11 cellular contexts compared by ENCODE assay signal in genomic region chr2:112691761-112692370, GRCh38. TPM values are rescaled to one million over a fixed set of nuclear protein-coding genes. Genes with fewer than 3 reads are reported as not detected.
DNase-seq lines count a peak whose midpoint lies in the region; ATAC-seq and TF ChIP-seq lines count a peak whose summit lies in the region.
"Had no signal": no experiment of that assay in that cellular context is flagged by ENCODE, and none has a peak within 500 bp of the region (broad histone marks: within the 10 kb centered on the region; RNA-seq: fewer than 3 reads in every experiment).

No MANE protein-coding gene starts in this region.

- H3K36me3 ChIP-seq in body of pancreas (replicated peaks in 1 of 2; ENCODE audit: insufficient read depth in 1 of 2, low read depth in 2 of 2), result no peaks in the 10 kb centered on the region
- H3K36me3 ChIP-seq: thyroid gland had no signal

- H3K4me1 Mint-ChIP-seq in activated T-helper 1 cell treated with anti-CD3 and anti-CD28 coated beads, Interleukin-12 subunit alpha, Interleukin-12 subunit beta, Interleukin-2, Interleukin-4 antibody, amounts not matched to agents 30 ng/mL and 10 ng/mL and 1 ng/mL, durations not matched to agents 14 hours and 24 hours and 36 hours (ENCODE audit: low read depth), result peaks cover 32% of the 10 kb centered on the region

- TF ChIP-seq CTCF in body of pancreas (IDR thresholded peaks at IDR 0.05), result no peak

- 43 to 56% methylated on average over 3 to 4 of the region's 4 CpGs for WGBS in body of pancreas, 2 donors

- H3K9me3 ChIP-seq in body of pancreas, result no peaks in the 10 kb centered on the region
- H3K9me3 ChIP-seq: thyroid gland had no signal

- H3K36me3 Mint-ChIP-seq in activated T-helper 1 cell treated with anti-CD3 and anti-CD28 coated beads, Interleukin-12 subunit alpha, Interleukin-12 subunit beta, Interleukin-2, Interleukin-4 antibody, amounts not matched to agents 30 ng/mL and 10 ng/mL and 1 ng/mL, durations not matched to agents 14 hours and 24 hours and 36 hours (ENCODE audit: low read depth), result no peaks in the 10 kb centered on the region

- H3K27ac Mint-ChIP-seq in activated T-helper 1 cell treated with anti-CD3 and anti-CD28 coated beads, Interleukin-12 subunit alpha, Interleukin-12 subunit beta, Interleukin-2, Interleukin-4 antibody, amounts not matched to agents 30 ng/mL and 10 ng/mL and 1 ng/mL, durations not matched to agents 14 hours and 24 hours and 36 hours, result peak overlapping the region; percentile 53

- DNase-seq in stimulated activated CD4-positive, alpha-beta T cell treated with anti-CD3 and anti-CD28 coated beads, Interleukin-1b, Interleukin-23, amount 100 ng/mL, for 48 hours, result peak; percentile 31
- DNase-seq in stimulated activated CD4-positive, alpha-beta T cell treated with anti-CD3 and anti-CD28 coated beads, Interleukin-12 subunit alpha, Interleukin-12 subunit beta, amount 100 ng/mL, for 4 hours, result no peak
- DNase-seq in activated T-helper 1 cell treated with anti-CD3 and anti-CD28 coated beads, Interleukin-12 subunit alpha, Interleukin-12 subunit beta, Interleukin-2, Interleukin-4 antibody, amounts not matched to agents 30 ng/mL and 10 ng/mL and 1 ng/mL, durations not matched to agents 14 hours and 24 hours and 36 hours (ENCODE audit: low spot score), result no peak
- DNase-seq in glomerular visceral epithelial cell (ENCODE audit: extremely low spot score) (peak; percentile 9), DMS53 (lab: John Stamatoyannopoulos, UW) (no peak), body of pancreas (no peak)
- DNase-seq: thyroid gland had no signal

- peak overlapping the region; percentile 41 for H3K4me3 Mint-ChIP-seq in activated T-helper 1 cell treated with anti-CD3 and anti-CD28 coated beads, Interleukin-12 subunit alpha, Interleukin-12 subunit beta, Interleukin-2, Interleukin-4 antibody, amounts not matched to agents 30 ng/mL and 10 ng/mL and 1 ng/mL, durations not matched to agents 14 hours and 24 hours and 36 hours

- peaks cover 7% of the 10 kb centered on the region for H3K4me1 ChIP-seq in body of pancreas

- H3K9me3 Mint-ChIP-seq in activated T-helper 1 cell treated with anti-CD3 and anti-CD28 coated beads, Interleukin-12 subunit alpha, Interleukin-12 subunit beta, Interleukin-2, Interleukin-4 antibody, amounts not matched to agents 30 ng/mL and 10 ng/mL and 1 ng/mL, durations not matched to agents 14 hours and 24 hours and 36 hours, result no peaks in the 10 kb centered on the region

- H3K4me3 ChIP-seq in body of pancreas, result no peak overlapping the region
- H3K4me3 ChIP-seq: thyroid gland had no signal

- TF ChIP-seq POLR2A in body of pancreas (IDR thresholded peaks at IDR 0.05), result no peak

- no peaks in the 10 kb centered on the region for H3K27me3 Mint-ChIP-seq in activated T-helper 1 cell treated with anti-CD3 and anti-CD28 coated beads, Interleukin-12 subunit alpha, Interleukin-12 subunit beta, Interleukin-2, Interleukin-4 antibody, amounts not matched to agents 30 ng/mL and 10 ng/mL and 1 ng/mL, durations not matched to agents 14 hours and 24 hours and 36 hours (ENCODE audit: insufficient read depth)

- intact Hi-C loops in activated T-helper 1 cell treated with anti-CD3 and anti-CD28 coated beads, Interleukin-12 subunit alpha, Interleukin-12 subunit beta, Interleukin-2, Interleukin-4 antibody, amounts not matched to agents 30 ng/mL and 10 ng/mL and 1 ng/mL, durations not matched to agents 14 hours and 24 hours and 36 hours (cut with micrococcal nuclease), result loop anchor here (1.0 to 2.0 kb wide), 8 partner anchors 8 to 92 kb away; partner anchors contain the start of genes CKAP2L and SLC20A1
- intact Hi-C loops in body of pancreas (cut with DNase I), result no loop called here

- no peak for ATAC-seq in HG02763 (IDR thresholded peaks at IDR 0.05; ENCODE audit: unreplicated experiment)
- ATAC-seq in body of pancreas, result no peak
- ATAC-seq in HG03045 (IDR thresholded peaks at IDR 0.05; ENCODE audit: unreplicated experiment), result no peak

- H3K27ac ChIP-seq in body of pancreas, result no peak overlapping the region
- H3K27ac ChIP-seq: thyroid gland had no signal

- H3K27me3 ChIP-seq in body of pancreas, result no peaks in the 10 kb centered on the region
- H3K27me3 ChIP-seq: thyroid gland had no signal

RNA-seq across cellular contexts. Expression of gene NT5DC4, which starts 29.0 kb away (rescaled TPM):
- total RNA-seq in activated T-helper 1 cell treated with anti-CD3 and anti-CD28 coated beads, Interleukin-12 subunit alpha, Interleukin-12 subunit beta, Interleukin-2, Interleukin-4 antibody, amounts not matched to agents 30 ng/mL and 10 ng/mL and 1 ng/mL, durations not matched to agents 14 hours and 24 hours and 36 hours, result not detected in 2 replicates
- not detected for total RNA-seq in body of pancreas
- total RNA-seq: mononuclear cell, NCI-H460, thyroid gland had no signal

RNA-seq across cellular contexts. Expression of gene SLC20A1, which starts 46.1 kb away (rescaled TPM):
- 164 and 172 TPM in 2 replicates for total RNA-seq in activated T-helper 1 cell treated with anti-CD3 and anti-CD28 coated beads, Interleukin-12 subunit alpha, Interleukin-12 subunit beta, Interleukin-2, Interleukin-4 antibody, amounts not matched to agents 30 ng/mL and 10 ng/mL and 1 ng/mL, durations not matched to agents 14 hours and 24 hours and 36 hours
- 10 to 100 TPM; 20.5 to 50.1 TPM for total RNA-seq in body of pancreas

Comparison
In these comparisons a context has a peak if more than half of its experiments do, and no peak if none do; other contexts are left out.
1. DNase-seq: peak in stimulated activated CD4-positive, alpha-beta T cell treated with anti-CD3 and anti-CD28 coated beads, Interleukin-1b, Interleukin-23, amount 100 ng/mL, for 48 hours (single experiment) and glomerular visceral epithelial cell (single experiment); none in stimulated activated CD4-positive, alpha-beta T cell treated with anti-CD3 and anti-CD28 coated beads, Interleukin-12 subunit alpha, Interleukin-12 subunit beta, amount 100 ng/mL, for 4 hours (single experiment), activated T-helper 1 cell treated with anti-CD3 and anti-CD28 coated beads, Interleukin-12 subunit alpha, Interleukin-12 subunit beta, Interleukin-2, Interleukin-4 antibody, amounts not matched to agents 30 ng/mL and 10 ng/mL and 1 ng/mL, durations not matched to agents 14 hours and 24 hours and 36 hours (single experiment), DMS53 (single experiment) and body of pancreas (0 of 4).